ENCODE assay signal across 18 cellular contexts in genomic region chr5:132354381-132354780, GRCh38. TPM values are rescaled to one million over a fixed set of nuclear protein-coding genes. Genes with fewer than 3 reads are reported as not detected.
DNase-seq lines count a peak whose midpoint lies in the region; ATAC-seq and TF ChIP-seq lines count a peak whose summit lies in the region.
"Had no signal": no experiment of that assay in that cellular context is flagged by ENCODE, and none has a peak within 500 bp of the region (broad histone marks: within the 10 kb centered on the region; RNA-seq: fewer than 3 reads in every experiment).

No MANE protein-coding gene starts in this region.

- H3K4me3 ChIP-seq in Peyer's patch, result no peak overlapping the region
- no peak overlapping the region for H3K4me3 ChIP-seq in transverse colon

- H3K27ac ChIP-seq in Peyer's patch (peak overlapping the region; percentile 10 to 89 (median 67)), epithelial cell of prostate (peak overlapping the region; percentile 47), transverse colon (peak overlapping the region; percentile 56 to 77 (median 66))
- H3K27ac ChIP-seq: foreskin keratinocyte had no signal

- TF ChIP-seq POLR2A in Peyer's patch (IDR thresholded peaks at IDR 0.05) (no peak), transverse colon (IDR thresholded peaks at IDR 0.05) (no peak)

- H3K9me3 ChIP-seq in Peyer's patch (no peaks in the 10 kb centered on the region), transverse colon (no peaks in the 10 kb centered on the region)

- ATAC-seq in GM21786 (IDR thresholded peaks at IDR 0.05; ENCODE audit: unreplicated experiment), result no peak
- no peak for ATAC-seq in GM18909 (IDR thresholded peaks at IDR 0.05; ENCODE audit: poor library complexity, unreplicated experiment)
- ATAC-seq in GM21825 (IDR thresholded peaks at IDR 0.05; ENCODE audit: unreplicated experiment), result no peak
- ATAC-seq: foreskin keratinocyte; stimulated activated naive CD8-positive, alpha-beta T cell treated with anti-CD3 and anti-CD28 coated beads, Interleukin-15, Interleukin-2, amounts not matched to agents 100 U/mL and 50 U/mL, for 24 hours; T-helper 17 cell had no signal

- H3K27me3 ChIP-seq in Peyer's patch (no peaks in the 10 kb centered on the region), transverse colon (no peaks in the 10 kb centered on the region)
- H3K27me3 ChIP-seq: foreskin keratinocyte had no signal

- H3K4me1 ChIP-seq in Peyer's patch, result peaks cover 0 to 33% (median 6%) of the 10 kb centered on the region in 4 donors
- H3K4me1 ChIP-seq in transverse colon, result peaks cover 0 to 51% (median 26%) of the 10 kb centered on the region in 4 donors
- H3K4me1 ChIP-seq: foreskin keratinocyte had no signal

- in situ Hi-C loops in KBM-7 (cut with MboI; ENCODE audit: low pct_unique_long_range_greater_than_20kb, low sequenced_read_pairs), result no loop called here
- in situ Hi-C loops in transverse colon (cut with MboI; ENCODE audit: low pct_ligation_motif_present in 1 of 4, low pct_unique_long_range_greater_than_20kb in 1 of 4, low sequenced_read_pairs in 3 of 4), result no loop called here

- 66 to 80% methylated on average over 1 of the region's 1 CpG for WGBS in transverse colon (ENCODE audit: low coverage in 1 of 2), 2 donors

- no peak for TF ChIP-seq CTCF in Peyer's patch (IDR thresholded peaks at IDR 0.05)
- TF ChIP-seq CTCF in transverse colon (IDR thresholded peaks at IDR 0.05), result no peak

- DNase-seq in KBM-7 (peak; percentile 73), Peyer's patch (peak in 1 of 3 donors; percentile 75), epithelial cell of prostate (ENCODE audit: low read depth, low spot score) (no peak), transverse colon (peak; percentile 41)
- DNase-seq: activated CD4-positive, CD25-positive, alpha-beta regulatory T cell treated with anti-CD3 and anti-CD28 coated beads, Interleukin-2, amount 50 U/mL, for 72 hours; activated naive CD8-positive, alpha-beta T cell treated with anti-CD3 and anti-CD28 coated beads for 36 hours; cortex of kidney; foreskin keratinocyte; midbrain; NCI-H1694 treated with DMSO at 0.1 percent for 48 hours; NCI-H446; Right ventricle myocardium superior; stimulated activated CD4-positive, alpha-beta T cell treated with anti-CD3 and anti-CD28 coated beads, Interleukin-15, amount 100 ng/mL, for 24 hours; stimulated activated naive CD8-positive, alpha-beta T cell treated with anti-CD3 and anti-CD28 coated beads, Interleukin-15, Interleukin-2, amounts not matched to agents 100 U/mL and 50 U/mL, for 24 hours; T-helper 17 cell had no signal

- no peak for TF ChIP-seq EP300 in transverse colon (IDR thresholded peaks at IDR 0.05; ENCODE audit: low read depth)

- H3K36me3 ChIP-seq in Peyer's patch (peaks cover 0 to 6% (median 0%) of the 10 kb centered on the region in 3 donors), transverse colon (peaks cover 0 to 4% (median 1%) of the 10 kb centered on the region in 4 donors)

- intact Hi-C loops in transverse colon (cut with DNase I; ENCODE audit: low total_unique reads), result no loop called here

RNA-seq across cellular contexts. Expression of gene SLC22A5, which starts 15.1 kb away (rescaled TPM):
- total RNA-seq in Peyer's patch, result 100 to 1,000 TPM in 2 of 4 donors, 10 to 100 TPM in 2; 25.6 to 152 (median 110) TPM
- 100 to 1,000 TPM in 1 of 4 donors, 10 to 100 TPM in 3; 34.6 to 129 (median 67.8) TPM for total RNA-seq in transverse colon
